Comparison of ENCODE assay signal across 9 cellular contexts in the genomic region with DNA sequence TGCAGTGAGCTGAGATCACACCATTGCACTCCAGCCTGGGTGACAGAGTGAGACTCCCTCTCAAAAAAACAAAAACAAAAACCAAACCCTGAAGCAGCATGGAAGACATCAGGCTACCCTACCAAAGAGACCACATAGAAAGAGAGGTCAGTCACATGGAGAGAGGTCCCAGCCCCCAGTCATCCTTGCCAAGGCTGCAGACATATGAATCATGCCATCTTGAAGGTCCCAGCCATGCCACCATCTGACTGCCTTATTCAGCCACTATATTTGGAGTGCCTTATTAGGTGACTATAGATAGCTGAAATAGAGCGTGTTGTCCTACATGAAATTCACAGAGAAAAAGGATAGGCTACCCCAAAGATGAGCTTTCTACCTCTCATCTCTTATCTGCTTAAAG. TPM values are rescaled to one million over a fixed set of nuclear protein-coding genes. Genes with fewer than 3 reads are reported as not detected.
"Had no signal": no experiment of that assay in that cellular context is flagged by ENCODE, and none has a peak within 500 bp of the region (broad histone marks: within the 10 kb centered on the region; RNA-seq: fewer than 3 reads in every experiment).

No MANE protein-coding gene starts in this region.

- H2AFZ ChIP-seq: GM23248 had no signal

- DNase-seq: GM23248, GOT3, H7, HFFc6, IMR-90 had no signal

- H3K36me3 ChIP-seq: HAP-1 had no signal

- H3K4me3 ChIP-seq: GM23248, HAP-1 had no signal

- H3K9ac ChIP-seq: GM23248 had no signal

- H3K9me3 Mint-ChIP-seq: HFFc6 had no signal

- H3K27ac ChIP-seq: GM23248 had no signal

- H3K4me1 ChIP-seq: HAP-1 had no signal

- FAIRE-seq: HTR-8/SVneo had no signal

- ATAC-seq: HCT116 had no signal

- H3K27ac Mint-ChIP-seq: HFFc6 had no signal

- H3K4me3 Mint-ChIP-seq: HFFc6 had no signal

RNA-seq across cellular contexts. Expression of gene SPINK2, which starts 48.2 kb away (rescaled TPM):
- total RNA-seq: GM23248, HFFc6, HT-29, IMR-90 had no signal
- polyA plus RNA-seq: GM23248, IMR-90 had no signal
